Comparison of ENCODE assay signal across 10 cellular contexts in genomic region chr4:146637853-146638800, GRCh38. TPM values are rescaled to one million over a fixed set of nuclear protein-coding genes. Genes with fewer than 3 reads are reported as not detected.
DNase-seq lines count a peak whose midpoint lies in the region; ATAC-seq and TF ChIP-seq lines count a peak whose summit lies in the region.
"Had no signal": no experiment of that assay in that cellular context is flagged by ENCODE, and none has a peak within 500 bp of the region (broad histone marks: within the 10 kb centered on the region; RNA-seq: fewer than 3 reads in every experiment).

No MANE protein-coding gene starts in this region.

- peaks cover 54% of the 10 kb centered on the region for H3K27me3 ChIP-seq in CD4-positive, CD25-positive, alpha-beta regulatory T cell (ENCODE audit: control insufficient read depth, insufficient read depth, low read length)
- H3K27me3 ChIP-seq in GM23248 (replicated peaks; ENCODE audit: insufficient read depth), result peaks cover 86% of the 10 kb centered on the region

- no peaks in the 10 kb centered on the region for H3K36me3 Mint-ChIP-seq in CD4-positive, CD25-positive, alpha-beta regulatory T cell
- peaks cover 0 to 25% (median 4%) of the 10 kb centered on the region in 3 donors for H3K36me3 Mint-ChIP-seq in naive thymus-derived CD8-positive, alpha-beta T cell

- H3F3A ChIP-seq in GM23248 (ENCODE audit: insufficient read depth), result no peaks in the 10 kb centered on the region

- no peak overlapping the region for H3K27ac Mint-ChIP-seq in CD4-positive, CD25-positive, alpha-beta regulatory T cell
- H3K27ac Mint-ChIP-seq in naive thymus-derived CD8-positive, alpha-beta T cell, result no peak overlapping the region

- no peaks in the 10 kb centered on the region for H3K9me2 ChIP-seq in GM23248 (ENCODE audit: insufficient read depth)

- no peak overlapping the region for H3K4me3 ChIP-seq in CD4-positive, CD25-positive, alpha-beta regulatory T cell (ENCODE audit: low read depth, low read length)
- H3K4me3 ChIP-seq in GM23248 (no peak overlapping the region), astrocyte of the cerebellum (ENCODE audit: low read depth, low read length) (peak overlapping the region; percentile 24), foreskin fibroblast (ENCODE audit: low read depth in 1 of 2, low read length in 2 of 2) (no peak overlapping the region)

- no peak overlapping the region for H2AFZ ChIP-seq in GM23248

- no peak for ATAC-seq in CD4-positive, CD25-positive, alpha-beta regulatory T cell (ENCODE audit: low read depth in 2 of 2)
- ATAC-seq in naive thymus-derived CD8-positive, alpha-beta T cell, result no peak

- peaks cover 0 to 11% (median 4%) of the 10 kb centered on the region in 7 donors for H3K9me3 Mint-ChIP-seq in CD4-positive, CD25-positive, alpha-beta regulatory T cell
- H3K9me3 Mint-ChIP-seq in naive thymus-derived CD8-positive, alpha-beta T cell, result peaks cover 0 to 22% (median 8%) of the 10 kb centered on the region in 9 donors

- no peaks in the 10 kb centered on the region for H4K20me1 ChIP-seq in GM23248 (ENCODE audit: insufficient read depth)

- H3K4me3 Mint-ChIP-seq in CD4-positive, CD25-positive, alpha-beta regulatory T cell, result peak overlapping the region in 3 of 4 donors; percentile 44 to 66 (median 61)
- peak overlapping the region; percentile 2 to 75 (median 64) for H3K4me3 Mint-ChIP-seq in naive thymus-derived CD8-positive, alpha-beta T cell

- peak overlapping the region; percentile 78 for H3K4me2 ChIP-seq in GM23248 (ENCODE audit: unreplicated experiment)

- DNase-seq in CD4-positive, CD25-positive, alpha-beta regulatory T cell, result no peak
- DNase-seq in GM23248 (no peak), astrocyte of the cerebellum (ENCODE audit: low read depth) (no peak), inferior parietal cortex (ENCODE audit: extremely low spot score) (no peak), foreskin fibroblast (no peak), kidney tubule cell (ENCODE audit: low spot score) (no peak), NCI-H226 (no peak)
- no peak for DNase-seq in naive thymus-derived CD8-positive, alpha-beta T cell
- DNase-seq: amniotic stem cell had no signal

- in situ Hi-C loops in GM23248 (cut with MboI), result no loop called here
- in situ Hi-C loops in astrocyte of the cerebellum (cut with HindIII; ENCODE audit: low sequenced_read_pairs), result no loop called here

- H3K79me2 ChIP-seq in GM23248 (ENCODE audit: insufficient read depth), result no peaks in the 10 kb centered on the region

- POLR2A ChIA-PET in naive thymus-derived CD8-positive, alpha-beta T cell (lab: Charles Lee), result no interaction called here

- no peak overlapping the region for H3K27ac ChIP-seq in CD4-positive, CD25-positive, alpha-beta regulatory T cell (ENCODE audit: insufficient read depth, low read length, poor library complexity, severe bottlenecking)
- H3K27ac ChIP-seq in GM23248, result no peak overlapping the region

- no peak overlapping the region for H3K9ac ChIP-seq in GM23248

- H3K36me3 ChIP-seq in CD4-positive, CD25-positive, alpha-beta regulatory T cell (ENCODE audit: control insufficient read depth, insufficient read depth, low read length), result no peaks in the 10 kb centered on the region
- H3K36me3 ChIP-seq in GM23248 (ENCODE audit: low read depth), result no peaks in the 10 kb centered on the region

- WGBS in GM23248 (ENCODE audit: low coverage in 1 of 2, low lambda C conversion rate in 2 of 2, missing lambda C conversion rate in 2 of 2), 2 experiments, result 3 to 4% methylated on average over 33 to 47 of the region's 66 CpGs

- H3K27me3 Mint-ChIP-seq in CD4-positive, CD25-positive, alpha-beta regulatory T cell, result peaks cover 85% of the 10 kb centered on the region
- H3K27me3 Mint-ChIP-seq in naive thymus-derived CD8-positive, alpha-beta T cell, result peaks cover 52 to 99% (median 72%) of the 10 kb centered on the region in 5 donors

- TF ChIP-seq CTCF in astrocyte of the cerebellum (IDR thresholded peaks at IDR 0.05; ENCODE audit: low read depth, low read length, missing control alignments), result no peak
- TF ChIP-seq CTCF in foreskin fibroblast (IDR thresholded peaks at IDR 0.05; ENCODE audit: low read depth, low read length), result no peak

- H3K9me3 ChIP-seq in CD4-positive, CD25-positive, alpha-beta regulatory T cell (ENCODE audit: control insufficient read depth in 2 of 2, low read length in 2 of 2), result peaks cover 0 to 12% of the 10 kb centered on the region in 2 experiments
- no peaks in the 10 kb centered on the region for H3K9me3 ChIP-seq in GM23248 (ENCODE audit: low read depth)

- H3K4me1 ChIP-seq in CD4-positive, CD25-positive, alpha-beta regulatory T cell (ENCODE audit: control insufficient read depth, insufficient read depth, low read length, poor library complexity, severe bottlenecking), result peaks cover 10% of the 10 kb centered on the region
- no peaks in the 10 kb centered on the region for H3K4me1 ChIP-seq in GM23248 (ENCODE audit: insufficient read depth)

- H3K4me1 Mint-ChIP-seq in CD4-positive, CD25-positive, alpha-beta regulatory T cell, result peaks cover 0 to 27% (median 3%) of the 10 kb centered on the region in 4 donors
- H3K4me1 Mint-ChIP-seq in naive thymus-derived CD8-positive, alpha-beta T cell, result peaks cover 10 to 39% (median 20%) of the 10 kb centered on the region in 4 donors

RNA-seq across cellular contexts. Expression of gene POU4F2, which starts 0.6 kb away (rescaled TPM):
- total RNA-seq in CD4-positive, CD25-positive, alpha-beta regulatory T cell, result not detected
- not detected for polyA plus RNA-seq in CD4-positive, CD25-positive, alpha-beta regulatory T cell
- not detected in 2 replicates for total RNA-seq in GM23248 (2014; rRNA removed; shearing (Covaris generic))
- polyA plus RNA-seq in GM23248 (2016; fragmentation: Nextera tagmentation; extraction: Ambion mirVana), result not detected in 2 replicates
- not detected for total RNA-seq in naive thymus-derived CD8-positive, alpha-beta T cell
- polyA plus RNA-seq in naive thymus-derived CD8-positive, alpha-beta T cell, result not detected
- total RNA-seq: fibroblast of villous mesenchyme had no signal
